27 cellular contexts compared by ENCODE assay signal in the genomic region with DNA sequence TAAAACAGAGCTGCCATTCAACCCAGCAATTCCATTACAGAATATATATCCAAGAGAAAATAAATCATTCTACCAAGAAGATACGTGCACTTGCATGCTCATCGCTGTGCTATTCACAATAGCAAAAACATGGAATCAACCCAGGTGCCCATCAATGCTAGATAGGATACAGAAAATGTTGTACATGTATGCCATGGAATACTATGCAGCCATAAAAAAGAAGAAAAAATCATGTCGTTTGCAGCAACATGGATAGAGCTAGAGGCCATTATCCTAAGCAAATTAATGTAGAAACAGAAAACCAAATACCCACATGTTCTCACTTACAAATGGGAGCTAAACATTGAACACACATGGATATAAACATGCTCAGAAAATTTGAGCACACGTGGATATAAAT.
"Had no signal": no experiment of that assay in that cellular context is flagged by ENCODE, and none has a peak within 500 bp of the region (broad histone marks: within the 10 kb centered on the region; RNA-seq: fewer than 3 reads in every experiment).

No MANE protein-coding gene starts in this region.

- H3K36me3 ChIP-seq: stomach, suprapubic skin, thoracic aorta, thyroid gland, tibial artery, tibial nerve, transverse colon, upper lobe of left lung, upper lobe of right lung, uterus, vagina had no signal

- H3K27ac ChIP-seq: stomach, suprapubic skin, testis, thoracic aorta, thyroid gland, tibial artery, tibial nerve, transverse colon, upper lobe of left lung, upper lobe of right lung, uterus, vagina had no signal

- H3K27me3 ChIP-seq: stomach, suprapubic skin, testis, thyroid gland, tibial artery, tibial nerve, transverse colon, upper lobe of left lung, upper lobe of right lung, uterus, vagina had no signal

- H3K4me3 ChIP-seq: stomach, suprapubic skin, testis, thoracic aorta, thyroid gland, tibial artery, tibial nerve, transverse colon, upper lobe of left lung, upper lobe of right lung, uterus, vagina had no signal

- FAIRE-seq: urothelium cell line had no signal

- H3K4me1 ChIP-seq: suprapubic skin, thyroid gland, tibial artery, transverse colon, upper lobe of left lung, upper lobe of right lung, uterus, vagina had no signal

- ATAC-seq: stimulated activated effector memory CD8-positive, alpha-beta T cell treated with anti-CD3 and anti-CD28 coated beads, Interleukin-12 subunit alpha, Interleukin-12 subunit beta, amount 100 ng/mL, for 72 hours; stimulated activated memory B cell treated with anti-CD40 and anti-IgM and Interleukin-4, amounts not matched to agents 10 μg/mL and 1 μg/mL and 100 μg/mL, for 72 hours; stimulated activated naive B cell treated with anti-CD40 and anti-IgM and Interleukin-4, amounts not matched to agents 10 μg/mL and 1 μg/mL and 100 μg/mL, for 72 hours; stimulated activated naive CD8-positive, alpha-beta T cell treated with anti-CD3 and anti-CD28 coated beads, Interleukin-15, amount 100 ng/mL, for 72 hours; stimulated activated naive CD8-positive, alpha-beta T cell treated with anti-CD3 and anti-CD28 coated beads, Interleukin-15, Interleukin-2, amounts not matched to agents 100 U/mL and 50 U/mL, for 24 hours; upper lobe of right lung had no signal

- DNase-seq: stimulated activated CD4-positive, alpha-beta T cell treated with anti-CD3 and anti-CD28 coated beads, Interleukin-2, amount 100 ng/mL, for 48 hours; stimulated activated CD4-positive, alpha-beta T cell treated with anti-CD3 and anti-CD28 coated beads, Interleukin-4, amount 100 ng/mL, for 1 hour; stimulated activated CD4-positive, alpha-beta T cell treated with anti-CD3 and anti-CD28 coated beads, Interleukin-4, amount 100 ng/mL, for 24 hours; stimulated activated CD4-positive, alpha-beta T cell treated with anti-CD3 and anti-CD28 coated beads, Interleukin-4, amount 100 ng/mL, for 4 hours; stimulated activated CD8-positive, alpha-beta memory T cell treated with anti-CD3 and anti-CD28 coated beads, Interleukin-4, amount 100 ng/mL, for 48 hours; stimulated activated naive B cell treated with anti-CD40 and anti-IgM and Interleukin-4, amounts not matched to agents 10 μg/mL and 1 μg/mL and 100 μg/mL, for 72 hours; stimulated activated naive CD4-positive, alpha-beta T cell; stimulated activated naive CD4-positive, alpha-beta T cell treated with Interleukin-2 at 50 U/mL for 16 hours; stimulated activated naive CD8-positive, alpha-beta T cell treated with anti-CD3 and anti-CD28 coated beads, Interleukin-15, amount 100 ng/mL, for 72 hours; stimulated activated naive CD8-positive, alpha-beta T cell treated with anti-CD3 and anti-CD28 coated beads, Interleukin-15, Interleukin-2, amounts not matched to agents 100 U/mL and 50 U/mL, for 24 hours; stomach; substantia nigra; testis; thyroid gland; tibial artery; transverse colon; trophoblast cell; upper lobe of right lung; uterus had no signal

- H3K9me3 ChIP-seq: stomach, suprapubic skin, testis, thoracic aorta, thyroid gland, tibial artery, tibial nerve, transverse colon, upper lobe of left lung, upper lobe of right lung, uterus, vagina had no signal
